Comparison of ENCODE assay signal across 18 cellular contexts in genomic region chrX:3191186-3191585, GRCh38.
"Had no signal": no experiment of that assay in that cellular context is flagged by ENCODE, and none has a peak within 500 bp of the region (broad histone marks: within the 10 kb centered on the region; RNA-seq: fewer than 3 reads in every experiment).

No MANE protein-coding gene starts in this region.

- DNase-seq: activated CD4-positive, alpha-beta T cell treated with anti-CD3 and anti-CD28 coated beads for 48 hours; activated CD4-positive, CD25-positive, alpha-beta regulatory T cell; activated CD8-positive, alpha-beta T cell treated with anti-CD3 and anti-CD28 coated beads for 36 hours; activated naive CD4-positive, alpha-beta T cell treated with anti-CD3 and anti-CD28 coated beads for 36 hours; activated T-cell treated with anti-CD3 and anti-CD28 coated beads, Interleukin-2, amount 50 U/mL, for 4 hours; central memory CD4-positive, alpha-beta T cell; mesenchymal stem cell; naive thymus-derived CD4-positive, alpha-beta T cell; right cardiac atrium; stimulated activated CD4-positive, alpha-beta T cell treated with anti-CD3 and anti-CD28 coated beads, Interleukin-15, amount 100 ng/mL, for 24 hours; stimulated activated CD4-positive, alpha-beta T cell treated with anti-CD3 and anti-CD28 coated beads, Interleukin-2, amount 100 ng/mL, for 48 hours; transverse colon; uterus had no signal

- H3K27ac ChIP-seq: coronary artery, neural progenitor cell, prostate gland, skin epidermis, transverse colon, uterus had no signal

- H3K27me3 ChIP-seq: neural progenitor cell, transverse colon, uterus had no signal

- H2AFZ ChIP-seq: neural progenitor cell had no signal

- ATAC-seq: activated CD8-positive, alpha-beta T cell treated with anti-CD3 and anti-CD28 coated beads for 36 hours; activated T-cell treated with anti-CD3 and anti-CD28 coated beads, Interleukin-2, amount 50 U/mL, for 4 hours; esophagus mucosa; naive thymus-derived CD4-positive, alpha-beta T cell; right cardiac atrium had no signal

- H3K36me3 ChIP-seq: neural progenitor cell, prostate gland, transverse colon, uterus had no signal

- H3K4me1 ChIP-seq: neural progenitor cell, prostate gland, transverse colon, uterus had no signal

- H3K9me3 ChIP-seq: prostate gland, transverse colon, uterus had no signal

- H3K4me2 ChIP-seq: neural progenitor cell had no signal

- H3K9ac ChIP-seq: neural progenitor cell had no signal

- H3K4me3 ChIP-seq: coronary artery, neural progenitor cell, prostate gland, skin epidermis, transverse colon, uterus had no signal
